ENCODE assay signal across 9 cellular contexts in genomic region chr2:44342854-44343253, GRCh38. TPM values are rescaled to one million over a fixed set of nuclear protein-coding genes. Genes with fewer than 3 reads are reported as not detected.
A peak's percentile ranks its signal among the peaks of the same experiment; 100 is the strongest.
DNase-seq lines count a peak whose midpoint lies in the region; ATAC-seq, FAIRE-seq and TF ChIP-seq lines count a peak whose summit lies in the region.
"Had no signal": no experiment of that assay in that cellular context is flagged by ENCODE, and none has a peak within 500 bp of the region (broad histone marks: within the 10 kb centered on the region; RNA-seq: fewer than 3 reads in every experiment).

No MANE protein-coding gene starts in this region.

- no peaks in the 10 kb centered on the region for H4K20me1 ChIP-seq in KMS-11 (ENCODE audit: insufficient read depth)
- no peaks in the 10 kb centered on the region for H4K20me1 ChIP-seq in K562 (replicated peaks; ENCODE audit: control insufficient read depth, insufficient read depth, low read length)

- FAIRE-seq in K562 (lab: Jason Lieb, UNC): no peak

- H3K9ac ChIP-seq in KMS-11 (no peak overlapping the region), K562 (ENCODE audit: insufficient read depth in 1 of 2, low read depth in 2 of 2, low read length in 2 of 2) (no peak overlapping the region)

- no peaks in the 10 kb centered on the region for H3K9me3 Mint-ChIP-seq in naive thymus-derived CD8-positive, alpha-beta T cell
- H3K9me3 Mint-ChIP-seq: activated T-helper 2 cell treated with anti-CD3 and anti-CD28 coated beads, Interferon-gamma antibody, Interleukin-2, Interleukin-4, amounts not matched to agents 10 μg/mL and 5 μg/mL and 100 μg/mL, durations not matched to agents 14 hours and 24 hours and 36 hours had no signal

- H3K4me3 Mint-ChIP-seq in naive thymus-derived CD8-positive, alpha-beta T cell: no peak overlapping the region

- H3K79me2 ChIP-seq in KMS-11 (ENCODE audit: insufficient read depth, low read depth) (no peaks in the 10 kb centered on the region), K562 (ENCODE audit: control insufficient read depth, insufficient read depth, low read length) (no peaks in the 10 kb centered on the region)

- H3K4me1 ChIP-seq in KMS-11 (ENCODE audit: low read depth, poor library complexity, severe bottlenecking) (no peaks in the 10 kb centered on the region), K562 (replicated peaks in 1 of 2; ENCODE audit: control insufficient read depth in 2 of 2, insufficient read depth in 2 of 2, low read length in 2 of 2) (no peaks in the 10 kb centered on the region)

- no peaks in the 10 kb centered on the region for H3K9me3 ChIP-seq in K562 (replicated peaks; ENCODE audit: control insufficient read depth, insufficient read depth, low read depth, low read length)

- no peak overlapping the region for H3K27ac ChIP-seq in KMS-11
- no peak overlapping the region for H3K27ac ChIP-seq in K562 (ENCODE audit: extremely low read depth, low read depth, low read length)

- no peaks in the 10 kb centered on the region for H3K9me1 ChIP-seq in K562 (ENCODE audit: control insufficient read depth, insufficient read depth, low read length)

- H3K27me3 ChIP-seq in KMS-11 (ENCODE audit: insufficient read depth, low read depth) (no peaks in the 10 kb centered on the region), K562 (ENCODE audit: control insufficient read depth in 2 of 2, insufficient read depth in 2 of 2, low read length in 2 of 2) (no peaks in the 10 kb centered on the region)

- 0 out of 2 replicates have a peak, but pooled peaks cover 4% of the 10 kb centered on the region for H3K36me3 ChIP-seq in KMS-11 (ENCODE audit: insufficient read depth)
- peaks cover 53% of the 10 kb centered on the region for H3K36me3 ChIP-seq in K562 (ENCODE audit: control insufficient read depth, insufficient read depth, low read length)

- no peaks in the 10 kb centered on the region for H3K27me3 Mint-ChIP-seq in naive thymus-derived CD8-positive, alpha-beta T cell

- H2AFZ ChIP-seq in KMS-11 (ENCODE audit: low read depth) (no peak overlapping the region), K562 (ENCODE audit: low read depth, low read length) (no peak overlapping the region)

- in situ Hi-C loops in K562 (cut with MboI): no loop called here

- ATAC-seq in K562: peak; percentile 75; the same call in 2 of the 3 replicates
- ATAC-seq in naive thymus-derived CD8-positive, alpha-beta T cell: peak; percentile 71 to 75
- no peak for ATAC-seq in GM19463 (IDR thresholded peaks at IDR 0.05; ENCODE audit: unreplicated experiment)

- TF ChIP-seq CTCF in KMS-11 (conservative IDR thresholded peaks at IDR 0.05; ENCODE audit: low read depth, low read length) (peak; percentile 77), K562 (IDR thresholded peaks at IDR 0.05 in 2 of 3, conservative IDR thresholded peaks at IDR 0.05 in 1 of 3; ENCODE audit: insufficient read depth in 2 of 3, low read depth in 1 of 3, low read length in 3 of 3) (peak; percentile 38 to 55 (median 45); a peak in 3 of 6 replicates)

- peaks cover 4 to 74% (median 23%) of the 10 kb centered on the region in 3 donors for H3K36me3 Mint-ChIP-seq in naive thymus-derived CD8-positive, alpha-beta T cell

- intact Hi-C loops in K562 (cut with micrococcal nuclease): loop anchor here (1.0 kb wide), 1 partner anchor 99 kb away; no protein-coding TSS in a partner anchor

- peak overlapping the region in 1 of 10 donors; percentile 40 for H3K27ac Mint-ChIP-seq in naive thymus-derived CD8-positive, alpha-beta T cell
- H3K27ac Mint-ChIP-seq: activated T-helper 2 cell treated with anti-CD3 and anti-CD28 coated beads, Interferon-gamma antibody, Interleukin-2, Interleukin-4, amounts not matched to agents 10 μg/mL and 5 μg/mL and 100 μg/mL, durations not matched to agents 14 hours and 24 hours and 36 hours had no signal

- H3K4me1 Mint-ChIP-seq in naive thymus-derived CD8-positive, alpha-beta T cell: peaks cover 0 to 3% (median 0%) of the 10 kb centered on the region in 4 donors

- peak; percentile 22 to 53; a peak in 2 of 4 replicates for TF ChIP-seq RAD21 in K562 (CRISPR knock-in tag; conservative IDR thresholded peaks at IDR 0.05 in 1 of 2, IDR thresholded peaks at IDR 0.05 in 1 of 2)

- no peak overlapping the region for H3K4me3 ChIP-seq in KMS-11 (IDR thresholded peaks at IDR 0.05; ENCODE audit: insufficient read depth, low read depth, low read length)
- H3K4me3 ChIP-seq in K562: no peak overlapping the region

- WGBS in K562 (ENCODE audit: insufficient coverage, low coverage, missing lambda C conversion rate): 93% methylated on average over 1 of the region's 1 CpG

- no peak for TF ChIP-seq EP300 in K562 (IDR thresholded peaks at IDR 0.05; ENCODE audit: low read length)

- BruUV-seq in K562 (replicated peaks; lab: Mats Ljungman, UMichigan): no TSS peak

- no peak for TF ChIP-seq POLR2A in K562 (conservative IDR thresholded peaks at IDR 0.05)

- H3K4me2 ChIP-seq in KMS-11 (no peak overlapping the region), K562 (ENCODE audit: insufficient read depth, low read length) (no peak overlapping the region)

- POLR2A ChIA-PET in K562 (lab: Yijun Ruan, JAX): interaction anchor here (0.6 to 0.8 kb wide), 2 partner anchors 15 to 16 kb away, joined by 3 read pairs; no protein-coding TSS in a partner anchor
- POLR2A ChIA-PET in naive thymus-derived CD8-positive, alpha-beta T cell (lab: Charles Lee): interaction anchor here (0.7 kb wide), 1 partner anchor 200 kb away, joined by 3 read pairs; no protein-coding TSS in a partner anchor

- CTCF ChIA-PET in K562 (lab: Yijun Ruan, JAX; ENCODE audit: low intra/inter-chr PET ratio): interaction anchor here (1.3 kb wide), 1 partner anchor 299 kb away, joined by 7 read pairs; no protein-coding TSS in a partner anchor

- DNase-seq in NCI-H2227 (lab: John Stamatoyannopoulos, UW; ENCODE audit: unreplicated experiment) (peak; percentile 37), NCI-H2227 treated with DMSO at 0.1 percent for 48 hours (lab: John Stamatoyannopoulos, UW) (no peak), K562 (ENCODE audit: extremely low read depth in 1 of 4, low spot score in 3 of 4) (peak in 1 of 4 experiments; percentile 35)
- peak in 7 of 10 donors; percentile 17 to 63 (median 30) for DNase-seq in naive thymus-derived CD8-positive, alpha-beta T cell
- no peak for DNase-seq in stimulated activated CD4-positive, alpha-beta T cell treated with anti-CD3 and anti-CD28 coated beads, Interleukin-4, amount 100 ng/mL, for 1 hour
- no peak for DNase-seq in activated naive CD4-positive, alpha-beta T cell treated with Interleukin-2 at 50 U/mL for 16 hours

TF ChIP-seq in K562, 482 proteins besides CTCF, POLR2A, EP300 and RAD21 (continues in another document):
- no peak for TF ChIP-seq ELF2 (CRISPR knock-in tag; IDR thresholded peaks at IDR 0.05)
- no peak for TF ChIP-seq ZBTB26 (CRISPR knock-in tag; IDR thresholded peaks at IDR 0.05)

RNA-seq across cellular contexts. Expression of gene PREPL, which starts 18.4 kb away (rescaled TPM):
- total RNA-seq in K562 (2011; cell fraction: chromatin; rRNA removed; ENCODE audit: low replicate concordance): 31.9 and 111 TPM in 2 replicates
- 14.8 and 23.8 TPM in 2 replicates for total RNA-seq in K562 (2011; cell fraction: nucleolus; rRNA removed)
- total RNA-seq in K562 (2011; cell fraction: nucleoplasm; rRNA removed): 47.1 and 80.1 TPM in 2 replicates
- total RNA-seq in K562 (2014; rRNA removed): 19.7 and 24.1 TPM in 2 replicates
- total RNA-seq in K562 (2014; rRNA removed; fragmentation: Illumina TruSeq; extraction: Trizol): 34.5 and 38.5 TPM in 2 replicates
- 25.3 and 26.9 TPM in 2 replicates for total RNA-seq in K562 (2015; rRNA removed; fragmentation: Illumina TruSeq; extraction: Trizol)
- 31.2 and 31.8 TPM in 2 replicates for total RNA-seq in K562 (2021)
- 48.0 and 58.9 TPM in 2 replicates for polyA plus RNA-seq in K562 (2011; rRNA removed)
- polyA plus RNA-seq in K562 (2011; cell fraction: cytosol; rRNA removed): 9.4 and 20.7 TPM in 2 replicates
- 40.9 and 70.4 TPM in 2 replicates for polyA plus RNA-seq in K562 (2011; cell fraction: nucleus; rRNA removed)
- polyA plus RNA-seq in K562 (2012): 19.6 and 40.4 TPM in 2 replicates
- 32.5 and 42.4 TPM in 2 replicates for polyA plus RNA-seq in K562 (2014; fragmentation: Illumina TruSeq; extraction: Trizol)
- 10 to 100 TPM; 11.6 to 27.2 TPM for polyA plus RNA-seq in K562 (2014; fragmentation: Nextera tagmentation; extraction: Ambion mirVana)
- polyA plus RNA-seq in K562 (2014; rRNA removed): 24.3 and 26.7 TPM in 2 replicates
- polyA minus RNA-seq in K562 (2011; rRNA and poly(A)+ RNA removed): 59.9 and 61.1 TPM in 2 replicates
- polyA minus RNA-seq in K562 (2011; cell fraction: cytosol; rRNA and poly(A)+ RNA removed): 19.4 and 25.0 TPM in 2 replicates
- 21.3 and 44.3 TPM in 2 replicates for polyA minus RNA-seq in K562 (2011; cell fraction: nucleus; rRNA and poly(A)+ RNA removed)
- total RNA-seq in naive thymus-derived CD8-positive, alpha-beta T cell: 10 to 100 TPM; 45.3 to 48.5 TPM
- polyA plus RNA-seq in naive thymus-derived CD8-positive, alpha-beta T cell: 10 to 100 TPM; 17.7 to 20.8 (median 18.9) TPM

RNA-seq across cellular contexts. Expression of gene CAMKMT, which starts 18.9 kb away (rescaled TPM):
- total RNA-seq in K562 (2011; cell fraction: chromatin; rRNA removed; ENCODE audit: low replicate concordance): 22.9 and 51.6 TPM in 2 replicates
- 16.5 and 18.6 TPM in 2 replicates for total RNA-seq in K562 (2011; cell fraction: nucleolus; rRNA removed)
- 28.8 and 48.7 TPM in 2 replicates for total RNA-seq in K562 (2011; cell fraction: nucleoplasm; rRNA removed)
- total RNA-seq in K562 (2014; rRNA removed) (5.2 and 13.3 TPM in 2 replicates), K562 (2014; rRNA removed; fragmentation: Illumina TruSeq; extraction: Trizol) (9.7 and 10.0 TPM in 2 replicates), K562 (2015; rRNA removed; fragmentation: Illumina TruSeq; extraction: Trizol) (6.6 and 7.4 TPM in 2 replicates), K562 (2021) (8.5 and 8.8 TPM in 2 replicates)
- polyA plus RNA-seq in K562 (2011; rRNA removed) (8.7 and 15.3 TPM in 2 replicates), K562 (2014; fragmentation: Illumina TruSeq; extraction: Trizol) (7.6 and 8.8 TPM in 2 replicates), K562 (2014; fragmentation: Nextera tagmentation; extraction: Ambion mirVana) (1 to 10 TPM; 1.6 to 1.8 TPM), K562 (2014; rRNA removed) (7.3 and 8.6 TPM in 2 replicates)
- polyA plus RNA-seq in K562 (2011; cell fraction: cytosol; rRNA removed): 2.9 and 7.0 TPM in 2 replicates
- polyA plus RNA-seq in K562 (2011; cell fraction: nucleus; rRNA removed): 8.6 TPM in 2 replicates
- polyA plus RNA-seq in K562 (2012): 6.3 and 7.5 TPM in 2 replicates
- 16.1 and 18.8 TPM in 2 replicates for polyA minus RNA-seq in K562 (2011; rRNA and poly(A)+ RNA removed)
- polyA minus RNA-seq in K562 (2011; cell fraction: cytosol; rRNA and poly(A)+ RNA removed): 5.5 and 6.3 TPM in 2 replicates
- polyA minus RNA-seq in K562 (2011; cell fraction: nucleus; rRNA and poly(A)+ RNA removed): 27.3 and 41.9 TPM in 2 replicates
- 10 to 100 TPM; 17.1 to 20.5 TPM for total RNA-seq in naive thymus-derived CD8-positive, alpha-beta T cell
- 10 to 100 TPM; 17.8 to 22.9 (median 20.8) TPM for polyA plus RNA-seq in naive thymus-derived CD8-positive, alpha-beta T cell

Comparison
In these comparisons a context has a peak if more than half of its experiments do, and no peak if none do; other contexts are left out.
1. DNase-seq: peak in NCI-H2227 (single experiment) and naive thymus-derived CD8-positive, alpha-beta T cell (7 of 10); none in NCI-H2227 treated with DMSO at 0.1 percent for 48 hours (single experiment), stimulated activated CD4-positive, alpha-beta T cell treated with anti-CD3 and anti-CD28 coated beads, Interleukin-4, amount 100 ng/mL, for 1 hour (single experiment) and activated naive CD4-positive, alpha-beta T cell treated with Interleukin-2 at 50 U/mL for 16 hours (single experiment).